ENCODE assay signal across 1 cellular context in the genomic region with DNA sequence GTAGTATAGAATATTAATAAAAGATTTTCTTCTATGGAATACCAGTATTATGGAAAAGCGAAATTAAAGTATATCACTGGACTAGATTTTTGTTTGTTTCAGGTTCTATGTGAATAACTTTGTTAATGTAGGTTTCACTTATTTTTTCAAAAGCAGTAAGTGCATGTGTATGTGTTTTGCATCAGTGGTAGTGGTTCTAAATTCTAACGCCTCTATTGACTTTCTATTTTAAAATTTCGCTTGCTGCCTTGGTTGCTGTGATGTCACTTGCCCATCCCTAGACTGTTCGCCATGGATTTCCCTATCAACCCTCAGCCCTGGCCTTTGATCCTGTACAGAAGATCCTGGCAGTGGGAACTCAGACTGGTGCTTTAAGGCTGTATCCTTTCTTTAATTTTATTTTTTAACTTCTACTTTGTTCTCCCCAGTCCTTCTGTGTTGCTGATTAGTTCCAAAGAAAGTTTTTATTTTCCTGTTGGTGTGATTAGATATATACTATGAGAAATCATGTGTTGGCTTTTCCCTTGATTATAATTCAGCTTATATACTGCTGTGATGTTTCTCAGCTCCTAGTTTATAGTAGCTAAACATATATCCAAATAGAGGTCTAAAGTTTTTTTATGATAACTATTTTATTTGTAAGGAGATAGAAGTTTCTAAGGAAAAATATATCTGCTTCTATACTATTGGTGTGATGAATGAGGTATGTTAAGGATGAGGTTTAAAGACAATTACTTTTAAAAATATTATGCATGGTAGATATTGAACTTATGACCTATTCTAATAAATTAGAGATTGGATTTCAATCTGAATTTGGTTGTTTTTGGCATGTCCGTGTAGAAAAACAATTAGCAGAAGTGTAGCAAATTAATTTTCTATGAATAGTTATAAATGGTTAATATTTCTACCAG.
A peak's percentile ranks its signal among the peaks of the same experiment; 100 is the strongest.
TF ChIP-seq lines count a peak whose summit lies in the region.

No MANE protein-coding gene starts in this region.

TF ChIP-seq in K562, 482 proteins besides CTCF, POLR2A, EP300 and RAD21 (continued from another document and continues in another):
- TF ChIP-seq, protein P1, sequence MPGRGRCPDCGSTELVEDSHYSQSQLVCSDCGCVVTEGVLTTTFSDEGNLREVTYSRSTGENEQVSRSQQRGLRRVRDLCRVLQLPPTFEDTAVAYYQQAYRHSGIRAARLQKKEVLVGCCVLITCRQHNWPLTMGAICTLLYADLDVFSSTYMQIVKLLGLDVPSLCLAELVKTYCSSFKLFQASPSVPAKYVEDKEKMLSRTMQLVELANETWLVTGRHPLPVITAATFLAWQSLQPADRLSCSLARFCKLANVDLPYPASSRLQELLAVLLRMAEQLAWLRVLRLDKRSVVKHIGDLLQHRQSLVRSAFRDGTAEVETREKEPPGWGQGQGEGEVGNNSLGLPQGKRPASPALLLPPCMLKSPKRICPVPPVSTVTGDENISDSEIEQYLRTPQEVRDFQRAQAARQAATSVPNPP (IDR thresholded peaks at IDR 0.05; ENCODE audit: borderline replicate concordance, insufficient read depth, insufficient read length), result no peak
- TF ChIP-seq, protein P2, sequence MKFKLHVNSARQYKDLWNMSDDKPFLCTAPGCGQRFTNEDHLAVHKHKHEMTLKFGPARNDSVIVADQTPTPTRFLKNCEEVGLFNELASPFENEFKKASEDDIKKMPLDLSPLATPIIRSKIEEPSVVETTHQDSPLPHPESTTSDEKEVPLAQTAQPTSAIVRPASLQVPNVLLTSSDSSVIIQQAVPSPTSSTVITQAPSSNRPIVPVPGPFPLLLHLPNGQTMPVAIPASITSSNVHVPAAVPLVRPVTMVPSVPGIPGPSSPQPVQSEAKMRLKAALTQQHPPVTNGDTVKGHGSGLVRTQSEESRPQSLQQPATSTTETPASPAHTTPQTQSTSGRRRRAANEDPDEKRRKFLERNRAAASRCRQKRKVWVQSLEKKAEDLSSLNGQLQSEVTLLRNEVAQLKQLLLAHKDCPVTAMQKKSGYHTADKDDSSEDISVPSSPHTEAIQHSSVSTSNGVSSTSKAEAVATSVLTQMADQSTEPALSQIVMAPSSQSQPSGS (CRISPR knock-in tag; IDR thresholded peaks at IDR 0.05), result no peak
- TF ChIP-seq, protein P3, sequence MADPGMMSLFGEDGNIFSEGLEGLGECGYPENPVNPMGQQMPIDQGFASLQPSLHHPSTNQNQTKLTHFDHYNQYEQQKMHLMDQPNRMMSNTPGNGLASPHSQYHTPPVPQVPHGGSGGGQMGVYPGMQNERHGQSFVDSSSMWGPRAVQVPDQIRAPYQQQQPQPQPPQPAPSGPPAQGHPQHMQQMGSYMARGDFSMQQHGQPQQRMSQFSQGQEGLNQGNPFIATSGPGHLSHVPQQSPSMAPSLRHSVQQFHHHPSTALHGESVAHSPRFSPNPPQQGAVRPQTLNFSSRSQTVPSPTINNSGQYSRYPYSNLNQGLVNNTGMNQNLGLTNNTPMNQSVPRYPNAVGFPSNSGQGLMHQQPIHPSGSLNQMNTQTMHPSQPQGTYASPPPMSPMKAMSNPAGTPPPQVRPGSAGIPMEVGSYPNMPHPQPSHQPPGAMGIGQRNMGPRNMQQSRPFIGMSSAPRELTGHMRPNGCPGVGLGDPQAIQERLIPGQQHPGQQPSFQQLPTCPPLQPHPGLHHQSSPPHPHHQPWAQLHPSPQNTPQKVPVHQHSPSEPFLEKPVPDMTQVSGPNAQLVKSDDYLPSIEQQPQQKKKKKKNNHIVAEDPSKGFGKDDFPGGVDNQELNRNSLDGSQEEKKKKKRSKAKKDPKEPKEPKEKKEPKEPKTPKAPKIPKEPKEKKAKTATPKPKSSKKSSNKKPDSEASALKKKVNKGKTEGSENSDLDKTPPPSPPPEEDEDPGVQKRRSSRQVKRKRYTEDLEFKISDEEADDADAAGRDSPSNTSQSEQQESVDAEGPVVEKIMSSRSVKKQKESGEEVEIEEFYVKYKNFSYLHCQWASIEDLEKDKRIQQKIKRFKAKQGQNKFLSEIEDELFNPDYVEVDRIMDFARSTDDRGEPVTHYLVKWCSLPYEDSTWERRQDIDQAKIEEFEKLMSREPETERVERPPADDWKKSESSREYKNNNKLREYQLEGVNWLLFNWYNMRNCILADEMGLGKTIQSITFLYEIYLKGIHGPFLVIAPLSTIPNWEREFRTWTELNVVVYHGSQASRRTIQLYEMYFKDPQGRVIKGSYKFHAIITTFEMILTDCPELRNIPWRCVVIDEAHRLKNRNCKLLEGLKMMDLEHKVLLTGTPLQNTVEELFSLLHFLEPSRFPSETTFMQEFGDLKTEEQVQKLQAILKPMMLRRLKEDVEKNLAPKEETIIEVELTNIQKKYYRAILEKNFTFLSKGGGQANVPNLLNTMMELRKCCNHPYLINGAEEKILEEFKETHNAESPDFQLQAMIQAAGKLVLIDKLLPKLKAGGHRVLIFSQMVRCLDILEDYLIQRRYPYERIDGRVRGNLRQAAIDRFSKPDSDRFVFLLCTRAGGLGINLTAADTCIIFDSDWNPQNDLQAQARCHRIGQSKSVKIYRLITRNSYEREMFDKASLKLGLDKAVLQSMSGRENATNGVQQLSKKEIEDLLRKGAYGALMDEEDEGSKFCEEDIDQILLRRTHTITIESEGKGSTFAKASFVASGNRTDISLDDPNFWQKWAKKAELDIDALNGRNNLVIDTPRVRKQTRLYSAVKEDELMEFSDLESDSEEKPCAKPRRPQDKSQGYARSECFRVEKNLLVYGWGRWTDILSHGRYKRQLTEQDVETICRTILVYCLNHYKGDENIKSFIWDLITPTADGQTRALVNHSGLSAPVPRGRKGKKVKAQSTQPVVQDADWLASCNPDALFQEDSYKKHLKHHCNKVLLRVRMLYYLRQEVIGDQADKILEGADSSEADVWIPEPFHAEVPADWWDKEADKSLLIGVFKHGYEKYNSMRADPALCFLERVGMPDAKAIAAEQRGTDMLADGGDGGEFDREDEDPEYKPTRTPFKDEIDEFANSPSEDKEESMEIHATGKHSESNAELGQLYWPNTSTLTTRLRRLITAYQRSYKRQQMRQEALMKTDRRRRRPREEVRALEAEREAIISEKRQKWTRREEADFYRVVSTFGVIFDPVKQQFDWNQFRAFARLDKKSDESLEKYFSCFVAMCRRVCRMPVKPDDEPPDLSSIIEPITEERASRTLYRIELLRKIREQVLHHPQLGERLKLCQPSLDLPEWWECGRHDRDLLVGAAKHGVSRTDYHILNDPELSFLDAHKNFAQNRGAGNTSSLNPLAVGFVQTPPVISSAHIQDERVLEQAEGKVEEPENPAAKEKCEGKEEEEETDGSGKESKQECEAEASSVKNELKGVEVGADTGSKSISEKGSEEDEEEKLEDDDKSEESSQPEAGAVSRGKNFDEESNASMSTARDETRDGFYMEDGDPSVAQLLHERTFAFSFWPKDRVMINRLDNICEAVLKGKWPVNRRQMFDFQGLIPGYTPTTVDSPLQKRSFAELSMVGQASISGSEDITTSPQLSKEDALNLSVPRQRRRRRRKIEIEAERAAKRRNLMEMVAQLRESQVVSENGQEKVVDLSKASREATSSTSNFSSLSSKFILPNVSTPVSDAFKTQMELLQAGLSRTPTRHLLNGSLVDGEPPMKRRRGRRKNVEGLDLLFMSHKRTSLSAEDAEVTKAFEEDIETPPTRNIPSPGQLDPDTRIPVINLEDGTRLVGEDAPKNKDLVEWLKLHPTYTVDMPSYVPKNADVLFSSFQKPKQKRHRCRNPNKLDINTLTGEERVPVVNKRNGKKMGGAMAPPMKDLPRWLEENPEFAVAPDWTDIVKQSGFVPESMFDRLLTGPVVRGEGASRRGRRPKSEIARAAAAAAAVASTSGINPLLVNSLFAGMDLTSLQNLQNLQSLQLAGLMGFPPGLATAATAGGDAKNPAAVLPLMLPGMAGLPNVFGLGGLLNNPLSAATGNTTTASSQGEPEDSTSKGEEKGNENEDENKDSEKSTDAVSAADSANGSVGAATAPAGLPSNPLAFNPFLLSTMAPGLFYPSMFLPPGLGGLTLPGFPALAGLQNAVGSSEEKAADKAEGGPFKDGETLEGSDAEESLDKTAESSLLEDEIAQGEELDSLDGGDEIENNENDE (IDR thresholded peaks at IDR 0.05; ENCODE audit: low read depth, low read length), result no peak
- no peak for TF ChIP-seq EWSR1 (IDR thresholded peaks at IDR 0.05; ENCODE audit: borderline replicate concordance, low read depth, partially characterized antibody)
- TF ChIP-seq, protein P4, sequence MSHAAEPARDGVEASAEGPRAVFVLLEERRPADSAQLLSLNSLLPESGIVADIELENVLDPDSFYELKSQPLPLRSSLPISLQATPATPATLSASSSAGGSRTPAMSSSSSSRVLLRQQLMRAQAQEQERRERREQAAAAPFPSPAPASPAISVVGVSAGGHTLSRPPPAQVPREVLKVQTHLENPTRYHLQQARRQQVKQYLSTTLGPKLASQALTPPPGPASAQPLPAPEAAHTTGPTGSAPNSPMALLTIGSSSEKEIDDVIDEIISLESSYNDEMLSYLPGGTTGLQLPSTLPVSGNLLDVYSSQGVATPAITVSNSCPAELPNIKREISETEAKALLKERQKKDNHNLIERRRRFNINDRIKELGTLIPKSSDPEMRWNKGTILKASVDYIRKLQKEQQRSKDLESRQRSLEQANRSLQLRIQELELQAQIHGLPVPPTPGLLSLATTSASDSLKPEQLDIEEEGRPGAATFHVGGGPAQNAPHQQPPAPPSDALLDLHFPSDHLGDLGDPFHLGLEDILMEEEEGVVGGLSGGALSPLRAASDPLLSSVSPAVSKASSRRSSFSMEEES (CRISPR knock-in tag; IDR thresholded peaks at IDR 0.05), result no peak
- no peak for TF ChIP-seq DACH1 (IDR thresholded peaks at IDR 0.05; ENCODE audit: partially characterized antibody)
- TF ChIP-seq, protein P5, sequence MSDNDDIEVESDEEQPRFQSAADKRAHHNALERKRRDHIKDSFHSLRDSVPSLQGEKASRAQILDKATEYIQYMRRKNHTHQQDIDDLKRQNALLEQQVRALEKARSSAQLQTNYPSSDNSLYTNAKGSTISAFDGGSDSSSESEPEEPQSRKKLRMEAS (CRISPR knock-in tag; IDR thresholded peaks at IDR 0.05), result no peak
- TF ChIP-seq SMC3 (conservative IDR thresholded peaks at IDR 0.05; ENCODE audit: insufficient read depth, low read depth, low read length), result no peak
- peak; percentile 55; the same call in 1 of the 2 replicates for TF ChIP-seq JUND (IDR thresholded peaks at IDR 0.05; ENCODE audit: borderline replicate concordance, low read depth, low read length)
- TF ChIP-seq JUND (tag; IDR thresholded peaks at IDR 0.05; ENCODE audit: borderline replicate concordance, low read depth, low read length), result peak; percentile 39; the same call in 1 of the 3 replicates
- peak; percentile 26 to 36; a peak in 2 of 4 replicates for TF ChIP-seq FOXK2 (conservative IDR thresholded peaks at IDR 0.05 in 1 of 2, IDR thresholded peaks at IDR 0.05 in 1 of 2; ENCODE audit: low read depth in 2 of 2)
- TF ChIP-seq, protein P6, sequence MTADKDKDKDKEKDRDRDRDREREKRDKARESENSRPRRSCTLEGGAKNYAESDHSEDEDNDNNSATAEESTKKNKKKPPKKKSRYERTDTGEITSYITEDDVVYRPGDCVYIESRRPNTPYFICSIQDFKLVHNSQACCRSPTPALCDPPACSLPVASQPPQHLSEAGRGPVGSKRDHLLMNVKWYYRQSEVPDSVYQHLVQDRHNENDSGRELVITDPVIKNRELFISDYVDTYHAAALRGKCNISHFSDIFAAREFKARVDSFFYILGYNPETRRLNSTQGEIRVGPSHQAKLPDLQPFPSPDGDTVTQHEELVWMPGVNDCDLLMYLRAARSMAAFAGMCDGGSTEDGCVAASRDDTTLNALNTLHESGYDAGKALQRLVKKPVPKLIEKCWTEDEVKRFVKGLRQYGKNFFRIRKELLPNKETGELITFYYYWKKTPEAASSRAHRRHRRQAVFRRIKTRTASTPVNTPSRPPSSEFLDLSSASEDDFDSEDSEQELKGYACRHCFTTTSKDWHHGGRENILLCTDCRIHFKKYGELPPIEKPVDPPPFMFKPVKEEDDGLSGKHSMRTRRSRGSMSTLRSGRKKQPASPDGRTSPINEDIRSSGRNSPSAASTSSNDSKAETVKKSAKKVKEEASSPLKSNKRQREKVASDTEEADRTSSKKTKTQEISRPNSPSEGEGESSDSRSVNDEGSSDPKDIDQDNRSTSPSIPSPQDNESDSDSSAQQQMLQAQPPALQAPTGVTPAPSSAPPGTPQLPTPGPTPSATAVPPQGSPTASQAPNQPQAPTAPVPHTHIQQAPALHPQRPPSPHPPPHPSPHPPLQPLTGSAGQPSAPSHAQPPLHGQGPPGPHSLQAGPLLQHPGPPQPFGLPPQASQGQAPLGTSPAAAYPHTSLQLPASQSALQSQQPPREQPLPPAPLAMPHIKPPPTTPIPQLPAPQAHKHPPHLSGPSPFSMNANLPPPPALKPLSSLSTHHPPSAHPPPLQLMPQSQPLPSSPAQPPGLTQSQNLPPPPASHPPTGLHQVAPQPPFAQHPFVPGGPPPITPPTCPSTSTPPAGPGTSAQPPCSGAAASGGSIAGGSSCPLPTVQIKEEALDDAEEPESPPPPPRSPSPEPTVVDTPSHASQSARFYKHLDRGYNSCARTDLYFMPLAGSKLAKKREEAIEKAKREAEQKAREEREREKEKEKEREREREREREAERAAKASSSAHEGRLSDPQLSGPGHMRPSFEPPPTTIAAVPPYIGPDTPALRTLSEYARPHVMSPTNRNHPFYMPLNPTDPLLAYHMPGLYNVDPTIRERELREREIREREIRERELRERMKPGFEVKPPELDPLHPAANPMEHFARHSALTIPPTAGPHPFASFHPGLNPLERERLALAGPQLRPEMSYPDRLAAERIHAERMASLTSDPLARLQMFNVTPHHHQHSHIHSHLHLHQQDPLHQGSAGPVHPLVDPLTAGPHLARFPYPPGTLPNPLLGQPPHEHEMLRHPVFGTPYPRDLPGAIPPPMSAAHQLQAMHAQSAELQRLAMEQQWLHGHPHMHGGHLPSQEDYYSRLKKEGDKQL (CRISPR knock-in tag; IDR thresholded peaks at IDR 0.05; ENCODE audit: borderline replicate concordance), result no peak
- no peak for TF ChIP-seq PYGO2 (tag; IDR thresholded peaks at IDR 0.05)
- TF ChIP-seq, protein P7, sequence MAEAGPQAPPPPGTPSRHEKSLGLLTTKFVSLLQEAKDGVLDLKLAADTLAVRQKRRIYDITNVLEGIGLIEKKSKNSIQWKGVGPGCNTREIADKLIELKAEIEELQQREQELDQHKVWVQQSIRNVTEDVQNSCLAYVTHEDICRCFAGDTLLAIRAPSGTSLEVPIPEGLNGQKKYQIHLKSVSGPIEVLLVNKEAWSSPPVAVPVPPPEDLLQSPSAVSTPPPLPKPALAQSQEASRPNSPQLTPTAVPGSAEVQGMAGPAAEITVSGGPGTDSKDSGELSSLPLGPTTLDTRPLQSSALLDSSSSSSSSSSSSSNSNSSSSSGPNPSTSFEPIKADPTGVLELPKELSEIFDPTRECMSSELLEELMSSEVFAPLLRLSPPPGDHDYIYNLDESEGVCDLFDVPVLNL (CRISPR knock-in tag; IDR thresholded peaks at IDR 0.05; ENCODE audit: low read depth), result no peak
- TF ChIP-seq PHF20 (IDR thresholded peaks at IDR 0.05; ENCODE audit: partially characterized antibody), result no peak
- TF ChIP-seq ZNF165 (CRISPR knock-in tag; IDR thresholded peaks at IDR 0.05; ENCODE audit: borderline replicate concordance), result no peak
- TF ChIP-seq POLR2G (IDR thresholded peaks at IDR 0.05; ENCODE audit: low read depth, low read length), result peak; percentile 41; the same call in 1 of the 2 replicates
- no peak for TF ChIP-seq RBM14 (IDR thresholded peaks at IDR 0.05; ENCODE audit: borderline replicate concordance, insufficient read depth, low read depth, low read length)
- peak; percentile 50; the same call in 1 of the 2 replicates for TF ChIP-seq POLR2AphosphoS5 (IDR thresholded peaks at IDR 0.05; ENCODE audit: control insufficient read depth, insufficient read depth, low read depth, low read length)
- no peak for TF ChIP-seq ZNF408 (CRISPR knock-in tag; IDR thresholded peaks at IDR 0.05; ENCODE audit: low read depth)
- TF ChIP-seq NFATC3 (IDR thresholded peaks at IDR 0.05), result 0 out of 2 replicates have a peak, but pooled peaks have one; percentile 50
- TF ChIP-seq ZFP30 (CRISPR knock-in tag; IDR thresholded peaks at IDR 0.05; ENCODE audit: borderline replicate concordance), result no peak
- peak in 1 of 2 experiments; percentile 61; a peak in 2 of 4 replicates for TF ChIP-seq FOXA3 (CRISPR knock-in tag; conservative IDR thresholded peaks at IDR 0.05 in 1 of 2, IDR thresholded peaks at IDR 0.05 in 1 of 2)
- peak; percentile 88; the same call in 1 of the 2 replicates for TF ChIP-seq GTF2E2 (tag; IDR thresholded peaks at IDR 0.05)
